ENCODE assay signal across 8 cellular contexts in the genomic region with DNA sequence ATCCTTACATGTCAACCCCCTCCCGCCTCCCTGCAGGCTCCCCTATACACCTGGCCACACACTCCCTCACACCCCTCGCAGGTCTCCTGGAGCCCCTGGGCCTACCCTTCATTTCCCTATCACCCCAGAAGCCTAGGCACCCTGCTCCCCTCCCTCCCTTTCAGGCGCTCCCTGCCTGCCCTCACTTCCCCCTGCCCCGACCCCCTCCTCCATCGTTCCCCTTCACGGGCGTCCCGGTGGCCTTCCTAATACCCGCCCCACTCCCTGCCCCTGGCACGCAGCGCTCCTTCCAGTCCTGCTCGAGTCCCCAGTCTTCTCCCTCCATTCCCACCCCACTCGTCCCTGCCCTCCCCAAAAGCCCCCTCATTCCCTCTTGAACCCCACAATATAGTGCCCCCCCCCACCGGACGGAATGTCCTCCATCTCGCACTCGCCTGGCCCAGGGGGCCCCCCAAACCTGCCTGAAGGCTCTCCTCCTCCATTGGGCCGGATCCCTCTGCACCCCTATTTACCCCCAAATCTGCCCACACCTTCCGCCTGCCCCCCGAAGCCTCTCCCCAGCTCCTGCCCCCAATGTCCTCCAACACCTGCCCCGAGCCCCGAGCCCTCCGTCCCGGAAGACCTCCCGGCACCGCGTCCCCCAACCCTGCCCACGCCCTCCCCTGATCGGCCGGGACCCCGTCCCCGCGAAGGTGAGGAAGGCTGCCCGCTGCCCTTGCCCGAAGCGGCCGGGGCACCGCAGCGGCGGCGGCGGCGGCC. TPM values are rescaled to one million over a fixed set of nuclear protein-coding genes. Genes with fewer than 3 reads are reported as not detected.
DNase-seq lines count a peak whose midpoint lies in the region; ATAC-seq lines count a peak whose summit lies in the region.

No MANE protein-coding gene starts in this region.

- peaks cover 22% of the 10 kb centered on the region for H3K4me1 ChIP-seq in iPS-20b (ENCODE audit: insufficient read depth, low read length)

- H3K36me3 ChIP-seq in iPS-20b (ENCODE audit: insufficient read depth, low read depth, low read length): no peaks in the 10 kb centered on the region

- H3K27me3 Mint-ChIP-seq in activated naive CD8-positive, alpha-beta T cell: no peaks in the 10 kb centered on the region

- peak overlapping the region; percentile 41 for H3K27ac Mint-ChIP-seq in activated naive CD8-positive, alpha-beta T cell

- no peak for ATAC-seq in GM18867 (IDR thresholded peaks at IDR 0.05; ENCODE audit: unreplicated experiment)
- ATAC-seq in GM18520 (IDR thresholded peaks at IDR 0.05; ENCODE audit: unreplicated experiment): no peak

- peaks cover 12% of the 10 kb centered on the region; the same call in 1 of the 2 replicates for H3K27me3 ChIP-seq in iPS-20b (ENCODE audit: insufficient read depth, low read length)

- no peaks in the 10 kb centered on the region for H3K36me3 Mint-ChIP-seq in activated naive CD8-positive, alpha-beta T cell

- no peaks in the 10 kb centered on the region for H3K9me3 ChIP-seq in iPS-20b (ENCODE audit: insufficient read depth, low read depth, low read length)

- peaks cover 42% of the 10 kb centered on the region for H3K4me1 Mint-ChIP-seq in activated naive CD8-positive, alpha-beta T cell (ENCODE audit: low read depth)

- no peaks in the 10 kb centered on the region for H3K9me3 Mint-ChIP-seq in activated naive CD8-positive, alpha-beta T cell (ENCODE audit: low read depth)

- peak overlapping the region; percentile 78 for H3K4me3 ChIP-seq in Jurkat, Clone E6-1 (ENCODE audit: low read length)
- peak overlapping the region; percentile 79 for H3K4me3 ChIP-seq in iPS-20b (ENCODE audit: low read length)

- peak overlapping the region; percentile 57; the same call in 1 of the 2 replicates for H3K9ac ChIP-seq in iPS-20b (ENCODE audit: low read depth, low read length)

- H3K27ac ChIP-seq in iPS-20b (ENCODE audit: low read length): no peak overlapping the region

- peak; percentile 3 for DNase-seq in DMS153 treated with DMSO at 0.1 percent for 48 hours (lab: John Stamatoyannopoulos, UW; ENCODE audit: unreplicated experiment)
- DNase-seq in DMS153 (lab: John Stamatoyannopoulos, UW): no peak
- no peak for DNase-seq in Jurkat, Clone E6-1 (ENCODE audit: low read depth, low spot score)
- DNase-seq in stimulated activated CD8-positive, alpha-beta memory T cell treated with anti-CD3 and anti-CD28 coated beads, Interleukin-12 subunit alpha, Interleukin-12 subunit beta, amount 100 ng/mL, for 4 hours (ENCODE audit: low read depth): peak; percentile 6

- peak overlapping the region; percentile 88 for H3K4me3 Mint-ChIP-seq in activated naive CD8-positive, alpha-beta T cell

RNA-seq across cellular contexts. Expression of gene STRBP, which starts 0.7 kb away (rescaled TPM):
- 73.3 TPM for polyA plus RNA-seq in Jurkat, Clone E6-1 (2012; ENCODE audit: insufficient read depth, insufficient read length)

Comparison
In these comparisons a context has a peak if more than half of its experiments do, and no peak if none do; other contexts are left out.
1. DNase-seq: peak in DMS153 treated with DMSO at 0.1 percent for 48 hours (single experiment) and stimulated activated CD8-positive, alpha-beta memory T cell treated with anti-CD3 and anti-CD28 coated beads, Interleukin-12 subunit alpha, Interleukin-12 subunit beta, amount 100 ng/mL, for 4 hours (single experiment); none in DMS153 (single experiment) and Jurkat, Clone E6-1 (single experiment).